ENCODE assay signal across 1 cellular context in genomic region chr3:39524107-39524506, GRCh38.
TF ChIP-seq lines count a peak whose summit lies in the region.

No MANE protein-coding gene starts in this region.

TF ChIP-seq in K562, 482 proteins besides CTCF, POLR2A, EP300 and RAD21 (continued from another document):
- TF ChIP-seq PKNOX1 (IDR thresholded peaks at IDR 0.05), result peak; percentile 15; the same call in 1 of the 2 replicates
- TF ChIP-seq TRIM28 (IDR thresholded peaks at IDR 0.05), result peak; percentile 97
- TF ChIP-seq CBX1 (IDR thresholded peaks at IDR 0.05; ENCODE audit: low read depth), result no peak; the same call in 1 of the 2 replicates
- peak in 1 of 2 experiments; percentile 98; a peak in 2 of 3 replicates for TF ChIP-seq CBX3 (IDR thresholded peaks at IDR 0.05; ENCODE audit: borderline replicate concordance in 1 of 2, low read length in 2 of 2)
- no peak for TF ChIP-seq ZNF263 (CRISPR knock-in tag; IDR thresholded peaks at IDR 0.05; ENCODE audit: borderline replicate concordance)
- TF ChIP-seq ZNF589 (CRISPR knock-in tag; IDR thresholded peaks at IDR 0.05; ENCODE audit: low read depth), result no peak
